ENCODE assay signal across 8 cellular contexts in the genomic region with DNA sequence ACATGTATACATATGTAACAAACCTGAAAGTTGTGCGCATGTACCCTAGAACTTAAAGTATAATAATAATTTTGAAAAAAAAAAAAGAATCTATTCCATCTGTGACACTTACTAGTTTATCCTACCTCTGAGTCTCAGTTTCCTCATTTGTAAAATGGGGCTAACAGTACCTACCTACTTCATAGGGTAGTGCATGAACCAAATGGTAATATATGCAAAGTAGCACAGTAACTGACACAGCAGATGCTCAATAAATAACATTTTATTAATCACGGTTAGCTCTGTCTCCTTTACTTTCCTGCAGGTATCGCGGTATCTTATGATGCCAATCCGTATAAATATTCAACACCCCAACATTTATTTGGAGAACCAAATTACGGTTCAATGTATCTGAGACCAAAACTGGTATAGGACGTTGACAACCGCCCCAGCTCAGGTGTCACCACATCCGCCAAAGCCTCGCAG. TPM values are rescaled to one million over a fixed set of nuclear protein-coding genes. Genes with fewer than 3 reads are reported as not detected.
A peak's percentile ranks its signal among the peaks of the same experiment; 100 is the strongest.
DNase-seq lines count a peak whose midpoint lies in the region; ATAC-seq and TF ChIP-seq lines count a peak whose summit lies in the region.

No MANE protein-coding gene starts in this region.

- H3K4me1 ChIP-seq in thoracic aorta (ENCODE audit: control insufficient read depth in 1 of 2, low read depth in 2 of 2): peaks cover 10 to 36% of the 10 kb centered on the region in 2 donors

- peak overlapping the region; percentile 81 for H3K4me3 Mint-ChIP-seq in activated CD4-positive, alpha-beta memory T cell treated with anti-CD3 and anti-CD28 coated beads, Interleukin-2, amount 10 ng/mL, durations not matched to agents 7 days and 5 days

- H3K9me3 ChIP-seq in iPS-18c (ENCODE audit: control insufficient read depth, insufficient read depth, low read length) (no peaks in the 10 kb centered on the region), thoracic aorta (no peaks in the 10 kb centered on the region)

- no peaks in the 10 kb centered on the region for H3K27me3 ChIP-seq in thoracic aorta (replicated peaks; ENCODE audit: insufficient read depth)

- peaks cover 40% of the 10 kb centered on the region for H3K4me1 Mint-ChIP-seq in activated CD4-positive, alpha-beta memory T cell treated with anti-CD3 and anti-CD28 coated beads, Interleukin-2, amount 10 ng/mL, durations not matched to agents 7 days and 5 days

- peak overlapping the region; percentile 85 for H3K27ac Mint-ChIP-seq in activated CD4-positive, alpha-beta memory T cell treated with anti-CD3 and anti-CD28 coated beads, Interleukin-2, amount 10 ng/mL, durations not matched to agents 7 days and 5 days

- H3K9me3 Mint-ChIP-seq in activated CD4-positive, alpha-beta memory T cell treated with anti-CD3 and anti-CD28 coated beads, Interleukin-2, amount 10 ng/mL, durations not matched to agents 7 days and 5 days: no peaks in the 10 kb centered on the region

- peak overlapping the region; percentile 96 to 99 for H3K27ac ChIP-seq in thoracic aorta

- peaks cover 5% of the 10 kb centered on the region for H3K27me3 Mint-ChIP-seq in activated CD4-positive, alpha-beta memory T cell treated with anti-CD3 and anti-CD28 coated beads, Interleukin-2, amount 10 ng/mL, durations not matched to agents 7 days and 5 days

- H3K36me3 ChIP-seq in thoracic aorta: no peaks in the 10 kb centered on the region

- TF ChIP-seq CTCF in GM12865 (IDR thresholded peaks at IDR 0.05; ENCODE audit: insufficient read depth, low read depth, low read length, missing control alignments) (no peak), thoracic aorta (IDR thresholded peaks at IDR 0.05) (no peak)

- no peak for DNase-seq in GM12865 (ENCODE audit: low read depth)
- no peak for DNase-seq in activated CD4-positive, alpha-beta memory T cell treated with anti-CD3 and anti-CD28 coated beads, Interleukin-2, amount 10 ng/mL, durations not matched to agents 7 days and 5 days
- no peak for DNase-seq in thoracic aorta (ENCODE audit: low spot score)
- DNase-seq in retina: no peak
- DNase-seq in DMS114 treated with DMSO at 0.1 percent for 48 hours (lab: John Stamatoyannopoulos, UW; ENCODE audit: unreplicated experiment): no peak

- ATAC-seq in HG02885 (IDR thresholded peaks at IDR 0.05; ENCODE audit: poor library complexity, unreplicated experiment) (peak; percentile 10), thoracic aorta (ENCODE audit: insufficient number of reproducible peaks, low FRiP score, low read depth) (no peak), HG02798 (IDR thresholded peaks at IDR 0.05; ENCODE audit: poor library complexity, unreplicated experiment) (no peak)

- POLR2A ChIA-PET in activated CD4-positive, alpha-beta memory T cell treated with anti-CD3 and anti-CD28 coated beads, Interleukin-2, amount 10 ng/mL, durations not matched to agents 7 days and 5 days (lab: Charles Lee): interaction anchor here (0.7 to 2.6 kb wide), 13 partner anchors 9 to 295 kb away, joined by 3 to 17 read pairs (median 6); a partner anchor contains a TSS

- H3K36me3 Mint-ChIP-seq in activated CD4-positive, alpha-beta memory T cell treated with anti-CD3 and anti-CD28 coated beads, Interleukin-2, amount 10 ng/mL, durations not matched to agents 7 days and 5 days (ENCODE audit: low read depth): peaks cover 21% of the 10 kb centered on the region

- H3K4me3 ChIP-seq in GM12865 (ENCODE audit: low read depth, low read length): peak overlapping the region; percentile 91
- H3K4me3 ChIP-seq in iPS-18c (ENCODE audit: insufficient read depth, low read depth, low read length): peak overlapping the region; percentile 74
- H3K4me3 ChIP-seq in thoracic aorta: peak overlapping the region; percentile 100

- CTCF ChIA-PET in activated CD4-positive, alpha-beta memory T cell treated with anti-CD3 and anti-CD28 coated beads, Interleukin-2, amount 10 ng/mL, durations not matched to agents 7 days and 5 days (lab: Charles Lee): interaction anchor here (0.6 to 1.3 kb wide), 7 partner anchors 9 to 413 kb away, joined by 3 to 5 read pairs (median 3); a partner anchor contains a TSS

RNA-seq across cellular contexts. Expression of a gene that starts 0.7 kb away (rescaled TPM):
- total RNA-seq in activated CD4-positive, alpha-beta memory T cell treated with anti-CD3 and anti-CD28 coated beads, Interleukin-2, amount 10 ng/mL, durations not matched to agents 7 days and 5 days: 100 to 1,000 TPM; 207 to 224 TPM
- total RNA-seq in thoracic aorta: 100 to 1,000 TPM; 258 to 342 TPM

RNA-seq across cellular contexts. Expression of a gene that starts 48.9 kb away (rescaled TPM):
- 10 to 100 TPM; 72.0 to 77.3 TPM for total RNA-seq in activated CD4-positive, alpha-beta memory T cell treated with anti-CD3 and anti-CD28 coated beads, Interleukin-2, amount 10 ng/mL, durations not matched to agents 7 days and 5 days
- 10 to 100 TPM; 51.3 to 65.3 TPM for total RNA-seq in thoracic aorta
